Comparison of ENCODE assay signal across 8 cellular contexts in the genomic region with DNA sequence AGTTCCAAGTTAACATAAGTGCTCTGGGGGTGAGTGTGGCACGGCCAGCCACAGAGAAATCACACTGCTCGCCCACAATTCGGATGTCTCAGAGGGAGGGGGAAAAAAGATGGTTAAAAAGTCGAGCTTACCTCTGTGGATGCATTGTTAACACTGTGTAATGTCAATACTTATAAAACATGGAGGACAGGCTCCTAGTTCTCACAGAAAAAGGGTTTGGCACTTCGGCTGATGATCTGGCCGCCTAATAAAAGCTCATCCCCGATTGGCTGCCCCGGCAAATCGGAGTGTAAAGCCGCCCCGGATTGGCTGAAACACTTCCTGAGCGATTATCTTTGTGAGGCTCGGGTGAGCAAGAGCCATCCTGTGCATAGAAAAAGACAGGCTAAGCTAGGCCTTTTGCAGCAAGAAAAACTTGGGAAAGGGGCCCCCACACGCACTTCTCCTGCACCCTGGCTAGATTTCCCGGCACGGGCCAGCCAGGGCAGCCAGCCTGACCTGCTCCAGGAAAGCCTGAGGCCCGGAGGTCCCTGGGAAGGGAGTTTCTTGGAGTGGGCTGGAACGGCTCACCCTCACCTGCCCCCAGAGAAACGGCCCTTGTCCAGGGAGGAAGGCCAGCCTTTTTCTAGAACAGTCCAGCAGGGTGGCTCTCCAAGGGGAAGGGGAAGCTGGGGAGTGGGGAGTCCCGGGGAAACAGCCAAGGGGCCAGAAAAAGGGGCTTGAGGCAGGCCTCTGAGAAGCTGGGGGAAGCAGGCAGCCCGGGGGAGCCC. TPM values are rescaled to one million over a fixed set of nuclear protein-coding genes. Genes with fewer than 3 reads are reported as not detected.
DNase-seq lines count a peak whose midpoint lies in the region; ATAC-seq, FAIRE-seq and TF ChIP-seq lines count a peak whose summit lies in the region.

A gene (minus strand): TSS at position 174 of the 770 bp plus-strand sequence. CDS start 29 bp downstream, at position 145.

- peak; percentile 36 for DNase-seq in D721Med (ENCODE audit: insufficient read length, low spot score)
- DNase-seq in MG63: peak; percentile 84
- peak; percentile 85 to 91 for DNase-seq in SHP77 (lab: John Stamatoyannopoulos, UW)
- peak; percentile 88 for DNase-seq in fibroblast of gingiva (ENCODE audit: low read depth)
- peak; percentile 72 to 100 (median 96) for DNase-seq in naive thymus-derived CD8-positive, alpha-beta T cell
- DNase-seq in stimulated activated naive B cell treated with anti-CD40 and anti-IgM and Interleukin-4, amounts not matched to agents 10 μg/mL and 1 μg/mL and 100 μg/mL, for 72 hours: peak; percentile 97

- H3K36me3 ChIP-seq in MG63: peaks cover 19% of the 10 kb centered on the region

- H3K36me3 Mint-ChIP-seq in activated T-helper 17 cell treated with anti-CD3 and anti-CD28 coated beads, Interleukin-2, amount 50 U/mL, for 72 hours (ENCODE audit: low read depth): peaks cover 41% of the 10 kb centered on the region
- H3K36me3 Mint-ChIP-seq in naive thymus-derived CD8-positive, alpha-beta T cell: peaks cover 0 to 6% (median 1%) of the 10 kb centered on the region in 3 donors
- H3K36me3 Mint-ChIP-seq in stimulated activated naive B cell treated with anti-CD40 and anti-IgM and Interleukin-4, amounts not matched to agents 10 μg/mL and 1 μg/mL and 100 μg/mL, for 72 hours: peaks cover 8 to 20% of the 10 kb centered on the region in 2 donors

- no peaks in the 10 kb centered on the region for H3K9me3 Mint-ChIP-seq in activated T-helper 17 cell treated with anti-CD3 and anti-CD28 coated beads, Interleukin-2, amount 50 U/mL, for 72 hours
- H3K9me3 Mint-ChIP-seq in naive thymus-derived CD8-positive, alpha-beta T cell: no peaks in the 10 kb centered on the region
- H3K9me3 Mint-ChIP-seq in stimulated activated naive B cell treated with anti-CD40 and anti-IgM and Interleukin-4, amounts not matched to agents 10 μg/mL and 1 μg/mL and 100 μg/mL, for 72 hours: no peaks in the 10 kb centered on the region

- peak within 1 kb of the TSS; percentile 99 for H3K27ac Mint-ChIP-seq in activated T-helper 17 cell treated with anti-CD3 and anti-CD28 coated beads, Interleukin-2, amount 50 U/mL, for 72 hours
- peak within 1 kb of the TSS in 8 of 10 donors; percentile 98 to 100 (median 99) for H3K27ac Mint-ChIP-seq in naive thymus-derived CD8-positive, alpha-beta T cell
- H3K27ac Mint-ChIP-seq in stimulated activated naive B cell treated with anti-CD40 and anti-IgM and Interleukin-4, amounts not matched to agents 10 μg/mL and 1 μg/mL and 100 μg/mL, for 72 hours: peak within 1 kb of the TSS; percentile 100

- peak within 1 kb of the TSS; percentile 33 for H3K4me3 ChIP-seq in MG63

- peaks cover 35% of the 10 kb centered on the region for H3K4me1 Mint-ChIP-seq in activated T-helper 17 cell treated with anti-CD3 and anti-CD28 coated beads, Interleukin-2, amount 50 U/mL, for 72 hours
- H3K4me1 Mint-ChIP-seq in naive thymus-derived CD8-positive, alpha-beta T cell: peaks cover 0 to 57% (median 47%) of the 10 kb centered on the region in 4 donors
- peaks cover 0 to 69% of the 10 kb centered on the region in 2 donors for H3K4me1 Mint-ChIP-seq in stimulated activated naive B cell treated with anti-CD40 and anti-IgM and Interleukin-4, amounts not matched to agents 10 μg/mL and 1 μg/mL and 100 μg/mL, for 72 hours

- H3K27me3 ChIP-seq in MG63: no peaks in the 10 kb centered on the region

- no peaks in the 10 kb centered on the region for H3K9me3 ChIP-seq in MG63

- ATAC-seq in GM21786 (IDR thresholded peaks at IDR 0.05; ENCODE audit: unreplicated experiment): peak; percentile 39
- peak; percentile 85 for ATAC-seq in activated T-helper 17 cell treated with anti-CD3 and anti-CD28 coated beads, Interleukin-2, amount 50 U/mL, for 72 hours (replicated peaks)
- peak; percentile 79 to 84 for ATAC-seq in naive thymus-derived CD8-positive, alpha-beta T cell
- ATAC-seq in stimulated activated naive B cell treated with anti-CD40 and anti-IgM and Interleukin-4, amounts not matched to agents 10 μg/mL and 1 μg/mL and 100 μg/mL, for 72 hours (replicated peaks): peak; percentile 76 to 82

- no peaks in the 10 kb centered on the region for H3K27me3 Mint-ChIP-seq in activated T-helper 17 cell treated with anti-CD3 and anti-CD28 coated beads, Interleukin-2, amount 50 U/mL, for 72 hours
- H3K27me3 Mint-ChIP-seq in naive thymus-derived CD8-positive, alpha-beta T cell: no peaks in the 10 kb centered on the region
- H3K27me3 Mint-ChIP-seq in stimulated activated naive B cell treated with anti-CD40 and anti-IgM and Interleukin-4, amounts not matched to agents 10 μg/mL and 1 μg/mL and 100 μg/mL, for 72 hours: no peaks in the 10 kb centered on the region

- TF ChIP-seq CTCF in D721Med (IDR thresholded peaks at IDR 0.05; ENCODE audit: insufficient read depth, missing control alignments): no peak

- no peak for FAIRE-seq in D721Med (lab: Jason Lieb, UNC)

- H3K4me3 Mint-ChIP-seq in activated T-helper 17 cell treated with anti-CD3 and anti-CD28 coated beads, Interleukin-2, amount 50 U/mL, for 72 hours: no peak within 1 kb of the TSS
- H3K4me3 Mint-ChIP-seq in naive thymus-derived CD8-positive, alpha-beta T cell: peak within 1 kb of the TSS in 7 of 10 donors; percentile 85 to 97 (median 92)
- H3K4me3 Mint-ChIP-seq in stimulated activated naive B cell treated with anti-CD40 and anti-IgM and Interleukin-4, amounts not matched to agents 10 μg/mL and 1 μg/mL and 100 μg/mL, for 72 hours: peak within 1 kb of the TSS; percentile 92 to 96

- POLR2A ChIA-PET in naive thymus-derived CD8-positive, alpha-beta T cell (lab: Charles Lee): interaction anchor here (0.6 to 5.3 kb wide), 18 partner anchors 8 to 1595 kb away, joined by 3 to 44 read pairs (median 4); a partner anchor contains a TSS

RNA-seq across cellular contexts. Expression of the gene that starts here (rescaled TPM):
- total RNA-seq in MG63 (2014; rRNA removed; shearing (Covaris generic); ENCODE audit: low replicate concordance): 10.2 and 14.1 TPM in 2 replicates
- 10 to 100 TPM; 35.3 to 39.4 TPM for total RNA-seq in activated T-helper 17 cell treated with anti-CD3 and anti-CD28 coated beads, Interleukin-2, amount 50 U/mL, for 72 hours
- total RNA-seq in naive thymus-derived CD8-positive, alpha-beta T cell: 10 to 100 TPM; 61.8 to 67.8 TPM
- polyA plus RNA-seq in naive thymus-derived CD8-positive, alpha-beta T cell: 10 to 100 TPM in 2 of 3 donors, 1 to 10 TPM in 1; 8.9 to 20.4 (median 13.5) TPM

Comparison
In these comparisons a context has a peak if more than half of its experiments do, and no peak if none do; other contexts are left out.
1. Peak in every context shown above with its lines: DNase-seq, ATAC-seq and H3K4me3 ChIP-seq.
2. DNase-seq: peak in every context shown above with its lines; median percentile 97 in stimulated activated naive B cell treated with anti-CD40 and anti-IgM and Interleukin-4, amounts not matched to agents 10 μg/mL and 1 μg/mL and 100 μg/mL, for 72 hours; 96 in naive thymus-derived CD8-positive, alpha-beta T cell; 88 in SHP77; 88 in fibroblast of gingiva; 84 in MG63; 36 in D721Med.